18 cellular contexts compared by ENCODE assay signal in the genomic region with DNA sequence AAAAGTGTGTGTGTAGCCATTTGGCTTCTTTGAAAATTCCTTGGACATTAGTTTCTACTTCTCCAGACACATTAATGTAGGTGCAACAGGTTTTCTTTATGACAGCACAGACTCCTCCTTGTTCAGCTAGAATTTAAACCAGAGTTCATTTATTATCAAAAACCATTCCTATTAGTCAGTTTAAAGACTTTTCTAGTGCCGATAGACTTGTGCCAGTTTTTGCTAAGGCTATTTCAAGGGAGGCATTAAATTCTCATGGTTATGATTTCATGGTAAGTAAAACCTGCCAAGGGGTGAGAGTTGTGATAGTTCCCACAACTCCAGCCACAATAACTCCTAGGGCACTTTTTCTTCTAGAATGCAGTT. TPM values are rescaled to one million over a fixed set of nuclear protein-coding genes. Genes with fewer than 3 reads are reported as not detected.
DNase-seq lines count a peak whose midpoint lies in the region; FAIRE-seq and TF ChIP-seq lines count a peak whose summit lies in the region.
"Had no signal": no experiment of that assay in that cellular context is flagged by ENCODE, and none has a peak within 500 bp of the region (broad histone marks: within the 10 kb centered on the region; RNA-seq: fewer than 3 reads in every experiment).

No MANE protein-coding gene starts in this region.

- no peaks in the 10 kb centered on the region for H3K27me3 ChIP-seq in uterus

- no peak for TF ChIP-seq CTCF in uterus (IDR thresholded peaks at IDR 0.05)
- TF ChIP-seq CTCF in lower leg skin (IDR thresholded peaks at IDR 0.05) = no peak

- WGBS in mesodermal cell (ENCODE audit: insufficient coverage in 2 of 2), 2 experiments = 100% methylated on average over 1 of the region's 1 CpG; no CpG with 5 or more reads in 1 of the 2 experiments
- WGBS in lower leg skin, 2 donors = 58 to 68% methylated on average over 1 of the region's 1 CpG

- H3K27ac ChIP-seq in mesodermal cell (ENCODE audit: low read depth, low read length, severe bottlenecking) = peak overlapping the region; percentile 93
- peak overlapping the region; percentile 67 to 76 for H3K27ac ChIP-seq in uterus
- H3K27ac ChIP-seq: HL-60, PC-9, SK-N-MC had no signal

- H3K4me1 ChIP-seq in mesodermal cell (ENCODE audit: control insufficient read depth, insufficient read depth, low read length, poor library complexity, severe bottlenecking) (peaks cover 38% of the 10 kb centered on the region), uterus (peaks cover 0 to 8% of the 10 kb centered on the region in 2 donors)
- H3K4me1 ChIP-seq: BE2C, HAP-1 had no signal

- H3K9me3 ChIP-seq in mesodermal cell (ENCODE audit: control insufficient read depth, low read length) (peaks cover 17% of the 10 kb centered on the region), uterus (no peaks in the 10 kb centered on the region)
- H3K9me3 ChIP-seq: BE2C, HAP-1 had no signal

- peak; percentile 4 for DNase-seq in GM04503 (ENCODE audit: low read depth)
- DNase-seq in amniotic epithelial cell (ENCODE audit: low read depth) = peak; percentile 31
- no peak for DNase-seq in uterus
- DNase-seq in GM12891 (ENCODE audit: insufficient read length, low spot score) = no peak
- no peak for DNase-seq in RCC 7860 (ENCODE audit: low spot score)
- no peak for DNase-seq in lower leg skin (ENCODE audit: low spot score in 2 of 2)
- DNase-seq: BE2C; CD8-positive, alpha-beta T cell; KBM-7; NCI-H1048; NCI-H2107; NCI-H748 treated with DMSO at 0.1 percent for 48 hours; PC-9 had no signal

- TF ChIP-seq POLR2A in uterus (IDR thresholded peaks at IDR 0.05) (no peak), GM12891 (IDR thresholded peaks at IDR 0.05; ENCODE audit: low read depth, low read length) (no peak), lower leg skin (IDR thresholded peaks at IDR 0.05) (no peak)

- H3K36me3 ChIP-seq in mesodermal cell (ENCODE audit: control insufficient read depth, insufficient read depth, low read length) (no peaks in the 10 kb centered on the region), uterus (no peaks in the 10 kb centered on the region)
- H3K36me3 ChIP-seq: BE2C, HAP-1 had no signal

- FAIRE-seq in GM12891 (lab: Jason Lieb, UNC) = no peak
- no peak for FAIRE-seq in RCC 7860 (lab: Jason Lieb, UNC)
- FAIRE-seq: GM18507 had no signal

- intact Hi-C loops in uterus (cut with DNase I; ENCODE audit: low total_unique reads) (no loop called here), lower leg skin (cut with DNase I; ENCODE audit: low total_unique reads) (no loop called here)

- H3K4me3 ChIP-seq in mesodermal cell (ENCODE audit: extremely low read depth, insufficient read depth, low read length, poor library complexity, severe bottlenecking) = no peak overlapping the region
- no peak overlapping the region for H3K4me3 ChIP-seq in uterus
- no peak overlapping the region for H3K4me3 ChIP-seq in lower leg skin (ENCODE audit: low read depth, poor library complexity, severe bottlenecking)
- H3K4me3 ChIP-seq: HAP-1, PC-9, SK-N-MC had no signal

TF ChIP-seq in GM12891, 5 proteins besides CTCF, POLR2A, EP300 and RAD21:
- TF ChIP-seq POLR2AphosphoS5 (IDR thresholded peaks at IDR 0.05; ENCODE audit: low read depth, low read length) (no peak), TAF1 (IDR thresholded peaks at IDR 0.05; ENCODE audit: low read depth, low read length) (no peak), POU2F2 (IDR thresholded peaks at IDR 0.05; ENCODE audit: low read depth, low read length) (no peak), PAX5 (IDR thresholded peaks at IDR 0.05; ENCODE audit: insufficient read depth, low read length, severe bottlenecking) (no peak), SPI1 (IDR thresholded peaks at IDR 0.05; ENCODE audit: low read depth, low read length) (no peak)

RNA-seq across cellular contexts. Expression of gene SENP7, which starts 20.6 kb away (rescaled TPM):
- polyA plus RNA-seq in mesodermal cell (2013, experiment 1 of 2) = 29.6 TPM
- 31.6 TPM for polyA plus RNA-seq in mesodermal cell (2013, experiment 2 of 2)
- 100 to 1,000 TPM in 1 of 4 donors, 10 to 100 TPM in 3; 28.7 to 101 (median 41.1) TPM for total RNA-seq in uterus
- polyA plus RNA-seq in GM12891 (2012; ENCODE audit: low read depth, missing spikeins) = 4.3 TPM
- 10 to 100 TPM; 13.2 to 18.3 (median 15.8) TPM for total RNA-seq in lower leg skin

RNA-seq across cellular contexts. Expression of gene TRMT10C, which starts 28.1 kb away (rescaled TPM):
- 36.2 TPM for polyA plus RNA-seq in mesodermal cell (2013, experiment 1 of 2)
- 40.8 TPM for polyA plus RNA-seq in mesodermal cell (2013, experiment 2 of 2)
- total RNA-seq in uterus (10 to 100 TPM in 3 of 4 donors, 1 to 10 TPM in 1; 3.1 to 47.8 (median 16.7) TPM), lower leg skin (10 to 100 TPM; 14.3 to 22.3 (median 20.4) TPM)
- polyA plus RNA-seq in GM12891 (2012; ENCODE audit: low read depth, missing spikeins) = 28.6 TPM

RNA-seq across cellular contexts. Expression of gene PCNP, which starts 40.4 kb away (rescaled TPM):
- 176 TPM for polyA plus RNA-seq in mesodermal cell (2013, experiment 1 of 2)
- 185 TPM for polyA plus RNA-seq in mesodermal cell (2013, experiment 2 of 2)
- 100 to 1,000 TPM in 3 of 4 donors, 10 to 100 TPM in 1; 66.6 to 218 (median 203) TPM for total RNA-seq in uterus
- polyA plus RNA-seq in GM12891 (2012; ENCODE audit: low read depth, missing spikeins) = 61.4 TPM
- 10 to 100 TPM; 55.3 to 73.8 (median 61.0) TPM for total RNA-seq in lower leg skin

Comparison
In these comparisons a context has a peak if more than half of its experiments do, and no peak if none do; other contexts are left out.
1. DNase-seq: peak in GM04503 (single experiment) and amniotic epithelial cell (single experiment); none in uterus (0 of 2), GM12891 (single experiment), RCC 7860 (single experiment) and lower leg skin (0 of 2).